In the genomic region with DNA sequence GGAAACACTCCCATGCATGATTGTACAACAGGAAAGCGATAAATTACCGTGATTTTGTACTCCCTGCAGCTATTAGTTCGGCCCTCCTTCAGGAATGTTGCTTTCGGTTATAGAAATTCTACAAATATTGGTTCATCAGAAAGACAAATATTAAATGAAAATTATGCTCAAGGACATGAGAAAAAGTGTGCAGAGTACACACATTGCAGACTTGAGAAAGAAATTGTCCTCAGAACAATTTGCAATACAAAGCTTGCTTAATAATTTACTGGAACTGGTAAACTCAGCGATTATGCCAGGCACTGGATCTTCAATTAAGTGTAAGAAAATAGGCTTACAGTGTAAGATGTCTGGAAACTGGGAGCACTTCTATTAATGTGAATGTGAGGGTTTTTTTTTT, we compare ENCODE assay signal across 30 cellular contexts. TPM values are rescaled to one million over a fixed set of nuclear protein-coding genes. Genes with fewer than 3 reads are reported as not detected.
DNase-seq lines count a peak whose midpoint lies in the region; ATAC-seq, FAIRE-seq and TF ChIP-seq lines count a peak whose summit lies in the region.
"Had no signal": no experiment of that assay in that cellular context is flagged by ENCODE, and none has a peak within 500 bp of the region (broad histone marks: within the 10 kb centered on the region; RNA-seq: fewer than 3 reads in every experiment).

No MANE protein-coding gene starts in this region.

- intact Hi-C loops in kidney (cut with DNase I), result no loop called here

- H3K4me3 Mint-ChIP-seq in GM23338 (no peak overlapping the region), brain (peak overlapping the region in 1 of 5 experiments; percentile 24)

- H3K36me3 Mint-ChIP-seq in GM23338 (ENCODE audit: low read depth) (peaks cover 32% of the 10 kb centered on the region), brain (peaks cover 32% of the 10 kb centered on the region)

- H3K27me3 ChIP-seq in GM23338 (ENCODE audit: insufficient read depth) (no peaks in the 10 kb centered on the region), small intestine (ENCODE audit: control insufficient read depth in 2 of 2, insufficient read depth in 2 of 2, low read length in 2 of 2) (no peaks in the 10 kb centered on the region)
- H3K27me3 ChIP-seq: SJCRH30 had no signal

- 0 out of 2 replicates have a peak, but pooled peaks cover 16% of the 10 kb centered on the region for H3F3A ChIP-seq in GM23338 (replicated peaks; ENCODE audit: low read depth)

- H3K36me3 ChIP-seq in GM23338 (ENCODE audit: insufficient read depth) (peaks cover 25% of the 10 kb centered on the region), kidney (ENCODE audit: control insufficient read depth in 1 of 2, insufficient read depth in 2 of 2, low read length in 2 of 2) (peaks cover 7 to 17% of the 10 kb centered on the region in 2 donors), small intestine (ENCODE audit: control insufficient read depth in 2 of 2, insufficient read depth in 2 of 2, low read length in 2 of 2) (peaks cover 4 to 7% of the 10 kb centered on the region in 2 donors)

- H3K27ac Mint-ChIP-seq in GM23338 (no peak overlapping the region), brain (peak overlapping the region in 3 of 5 experiments; percentile 34 to 92 (median 45))

- peaks cover 2% of the 10 kb centered on the region for H3K27me3 Mint-ChIP-seq in GM23338 (ENCODE audit: insufficient read depth, low read depth, poor library complexity)
- peaks cover 4% of the 10 kb centered on the region for H3K27me3 Mint-ChIP-seq in brain

- DNase-seq in GM23338 (ENCODE audit: low spot score) (no peak), kidney (no peak), small intestine (peak; percentile 32), glomerular visceral epithelial cell (ENCODE audit: extremely low spot score) (no peak), DMS53 (lab: John Stamatoyannopoulos, UW) (no peak), NCI-H187 (lab: John Stamatoyannopoulos, UW) (no peak)
- DNase-seq: 8988T; ACHN; Calu3; DND-41; KBM-7; MV-4-11; NCI-H1105; NCI-H1436 treated with DMSO at 0.1 percent for 48 hours; NCI-H1930; NCI-H2107; NCI-H446; NCI-H524 treated with DMSO at 0.1 percent for 48 hours; NK-92 treated with Interleukin-12 subunit alpha and Interleukin-12 subunit beta, amount 100 ng/mL, for 24 hours; PC-9; SJCRH30 had no signal

- no peak for ATAC-seq in GM23338
- ATAC-seq: Right ventricle myocardium inferior had no signal

- H3K9me3 Mint-ChIP-seq in GM23338 (no peaks in the 10 kb centered on the region), brain (no peaks in the 10 kb centered on the region)

- H3K4me3 ChIP-seq in GM23338 (no peak overlapping the region), kidney (ENCODE audit: low read length in 2 of 2) (no peak overlapping the region), small intestine (ENCODE audit: low read depth in 1 of 2, low read length in 2 of 2) (no peak overlapping the region)
- H3K4me3 ChIP-seq: PC-9, SJCRH30 had no signal

- no peak overlapping the region for H3K9ac ChIP-seq in kidney (ENCODE audit: low read length in 2 of 2)

- H3K9me2 ChIP-seq in GM23338 (ENCODE audit: insufficient read depth), result no peaks in the 10 kb centered on the region

- H3K27ac ChIP-seq in GM23338 (ENCODE audit: low read depth) (peak overlapping the region; percentile 68; the same call in 1 of the 2 replicates), kidney (ENCODE audit: low read depth in 2 of 2, low read length in 2 of 2) (no peak overlapping the region), small intestine (ENCODE audit: low read depth in 1 of 2, low read length in 1 of 2) (no peak overlapping the region)
- H3K27ac ChIP-seq: PC-9, SJCRH30 had no signal

- H3K4me1 ChIP-seq in GM23338 (ENCODE audit: insufficient read depth), result no peaks in the 10 kb centered on the region
- peaks cover 4 to 8% of the 10 kb centered on the region in 2 donors for H3K4me1 ChIP-seq in kidney (ENCODE audit: control insufficient read depth in 1 of 2, insufficient read depth in 1 of 2, low read depth in 1 of 2, low read length in 2 of 2)
- H3K4me1 ChIP-seq in small intestine (ENCODE audit: control insufficient read depth in 2 of 2, insufficient read depth in 1 of 2, low read depth in 1 of 2, low read length in 1 of 2), result no peaks in the 10 kb centered on the region

- 33 to 93% (median 80%) methylated on average over 5 of the region's 5 CpGs for WGBS in small intestine, 3 donors

- FAIRE-seq in kidney (lab: Jason Lieb, UNC) (peak; percentile 83), small intestine (lab: Jason Lieb, UNC) (no peak)
- FAIRE-seq: GM12892, H54 had no signal

- peaks cover 3% of the 10 kb centered on the region; the same call in 1 of the 3 replicates for H3K4me1 Mint-ChIP-seq in GM23338
- peaks cover 36% of the 10 kb centered on the region for H3K4me1 Mint-ChIP-seq in brain

- no peak overlapping the region for H3K4me2 ChIP-seq in GM23338
- H3K4me2 ChIP-seq: PC-9 had no signal

- H3K9me3 ChIP-seq in kidney (ENCODE audit: control insufficient read depth in 1 of 2, low read length in 2 of 2) (no peaks in the 10 kb centered on the region), small intestine (ENCODE audit: control insufficient read depth, low read depth) (no peaks in the 10 kb centered on the region)
- H3K9me3 ChIP-seq: SJCRH30 had no signal

- no peaks in the 10 kb centered on the region for H3K79me2 ChIP-seq in GM23338 (replicated peaks; ENCODE audit: insufficient read depth)

- TF ChIP-seq CTCF in GM23338 (conservative IDR thresholded peaks at IDR 0.05; ENCODE audit: low read depth in 2 of 2), result no peak
- no peak for TF ChIP-seq CTCF in brain (conservative IDR thresholded peaks at IDR 0.05)
- TF ChIP-seq CTCF in kidney (IDR thresholded peaks at IDR 0.05; ENCODE audit: borderline replicate concordance, extremely low read depth, insufficient read depth), result no peak

- no peak overlapping the region for H2AFZ ChIP-seq in GM23338
- H2AFZ ChIP-seq: PC-9 had no signal

- H4K20me1 ChIP-seq in GM23338 (replicated peaks; ENCODE audit: insufficient read depth), result no peaks in the 10 kb centered on the region; the same call in none of the 2 replicates

TF ChIP-seq in GM23338, 12 proteins besides CTCF, POLR2A, EP300 and RAD21 (continues in another document):
- TF ChIP-seq, protein P1, sequence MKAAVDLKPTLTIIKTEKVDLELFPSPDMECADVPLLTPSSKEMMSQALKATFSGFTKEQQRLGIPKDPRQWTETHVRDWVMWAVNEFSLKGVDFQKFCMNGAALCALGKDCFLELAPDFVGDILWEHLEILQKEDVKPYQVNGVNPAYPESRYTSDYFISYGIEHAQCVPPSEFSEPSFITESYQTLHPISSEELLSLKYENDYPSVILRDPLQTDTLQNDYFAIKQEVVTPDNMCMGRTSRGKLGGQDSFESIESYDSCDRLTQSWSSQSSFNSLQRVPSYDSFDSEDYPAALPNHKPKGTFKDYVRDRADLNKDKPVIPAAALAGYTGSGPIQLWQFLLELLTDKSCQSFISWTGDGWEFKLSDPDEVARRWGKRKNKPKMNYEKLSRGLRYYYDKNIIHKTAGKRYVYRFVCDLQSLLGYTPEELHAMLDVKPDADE (IDR thresholded peaks at IDR 0.05), result no peak
- TF ChIP-seq, protein P2, sequence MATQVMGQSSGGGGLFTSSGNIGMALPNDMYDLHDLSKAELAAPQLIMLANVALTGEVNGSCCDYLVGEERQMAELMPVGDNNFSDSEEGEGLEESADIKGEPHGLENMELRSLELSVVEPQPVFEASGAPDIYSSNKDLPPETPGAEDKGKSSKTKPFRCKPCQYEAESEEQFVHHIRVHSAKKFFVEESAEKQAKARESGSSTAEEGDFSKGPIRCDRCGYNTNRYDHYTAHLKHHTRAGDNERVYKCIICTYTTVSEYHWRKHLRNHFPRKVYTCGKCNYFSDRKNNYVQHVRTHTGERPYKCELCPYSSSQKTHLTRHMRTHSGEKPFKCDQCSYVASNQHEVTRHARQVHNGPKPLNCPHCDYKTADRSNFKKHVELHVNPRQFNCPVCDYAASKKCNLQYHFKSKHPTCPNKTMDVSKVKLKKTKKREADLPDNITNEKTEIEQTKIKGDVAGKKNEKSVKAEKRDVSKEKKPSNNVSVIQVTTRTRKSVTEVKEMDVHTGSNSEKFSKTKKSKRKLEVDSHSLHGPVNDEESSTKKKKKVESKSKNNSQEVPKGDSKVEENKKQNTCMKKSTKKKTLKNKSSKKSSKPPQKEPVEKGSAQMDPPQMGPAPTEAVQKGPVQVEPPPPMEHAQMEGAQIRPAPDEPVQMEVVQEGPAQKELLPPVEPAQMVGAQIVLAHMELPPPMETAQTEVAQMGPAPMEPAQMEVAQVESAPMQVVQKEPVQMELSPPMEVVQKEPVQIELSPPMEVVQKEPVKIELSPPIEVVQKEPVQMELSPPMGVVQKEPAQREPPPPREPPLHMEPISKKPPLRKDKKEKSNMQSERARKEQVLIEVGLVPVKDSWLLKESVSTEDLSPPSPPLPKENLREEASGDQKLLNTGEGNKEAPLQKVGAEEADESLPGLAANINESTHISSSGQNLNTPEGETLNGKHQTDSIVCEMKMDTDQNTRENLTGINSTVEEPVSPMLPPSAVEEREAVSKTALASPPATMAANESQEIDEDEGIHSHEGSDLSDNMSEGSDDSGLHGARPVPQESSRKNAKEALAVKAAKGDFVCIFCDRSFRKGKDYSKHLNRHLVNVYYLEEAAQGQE (IDR thresholded peaks at IDR 0.05; ENCODE audit: unreplicated experiment), result no peak
- no peak for TF ChIP-seq ZNF331 (CRISPR knock-in tag; IDR thresholded peaks at IDR 0.05; ENCODE audit: low read depth)

RNA-seq across cellular contexts. Expression of a gene that starts 45.9 kb away (rescaled TPM):
- total RNA-seq in GM23338 (2014; rRNA removed; shearing (Covaris generic)), result 0.31 and 0.35 TPM in 2 replicates
- polyA plus RNA-seq in GM23338 (2016; fragmentation: Nextera tagmentation; extraction: Ambion mirVana), result 0.03 and 0.19 TPM in 2 replicates
- not detected for polyA plus RNA-seq in brain (ENCODE audit: insufficient read depth, low read depth, low replicate concordance)
- 0.13 TPM for total RNA-seq in kidney
- 0.09 TPM for polyA plus RNA-seq in kidney (ENCODE audit: insufficient read depth, low read depth, low replicate concordance)
- 10 to 100 TPM; 13.8 to 38.9 (median 35.6) TPM for polyA plus RNA-seq in small intestine
- total RNA-seq: HT1080, LHCN-M2, MCF 10A, PC-9, RPMI7951 had no signal
- polyA plus RNA-seq: BJ had no signal

RNA-seq across cellular contexts. Expression of a gene that starts 46.0 kb away (rescaled TPM):
- not detected in 2 replicates for total RNA-seq in GM23338 (2014; rRNA removed; shearing (Covaris generic))
- polyA plus RNA-seq in GM23338 (2016; fragmentation: Nextera tagmentation; extraction: Ambion mirVana), result 0.08 and 0.14 TPM in 2 replicates
- polyA plus RNA-seq in brain (ENCODE audit: insufficient read depth, low read depth, low replicate concordance), result not detected
- not detected for total RNA-seq in kidney
- polyA plus RNA-seq in kidney (ENCODE audit: insufficient read depth, low read depth, low replicate concordance), result not detected
- polyA plus RNA-seq in small intestine, result 100 to 1,000 TPM in 2 of 3 donors, 10 to 100 TPM in 1; 17.8 to 242 (median 233) TPM
- total RNA-seq: HT1080, LHCN-M2, MCF 10A, PC-9, Right ventricle myocardium inferior, RPMI7951, SJCRH30 had no signal
- polyA plus RNA-seq: BJ had no signal

Comparison
In these comparisons a context has a peak if more than half of its experiments do, and no peak if none do; other contexts are left out.
1. RNA of a gene that starts 45.9 kb away (polyA plus RNA-seq): 13.8 to 38.9 TPM in small intestine; 0.03 to 0.19 TPM in GM23338, 0.09 TPM in kidney (single experiment) and not detected in brain (single experiment); every median in the first group is over 10 times any median in the second.
2. RNA of a gene that starts 46.0 kb away (polyA plus RNA-seq): 17.8 to 242 TPM in small intestine; not detected in kidney (single experiment), 0.08 to 0.14 TPM in GM23338 and not detected in brain (single experiment); every median in the first group is over 10 times any median in the second.